In the genomic region with DNA sequence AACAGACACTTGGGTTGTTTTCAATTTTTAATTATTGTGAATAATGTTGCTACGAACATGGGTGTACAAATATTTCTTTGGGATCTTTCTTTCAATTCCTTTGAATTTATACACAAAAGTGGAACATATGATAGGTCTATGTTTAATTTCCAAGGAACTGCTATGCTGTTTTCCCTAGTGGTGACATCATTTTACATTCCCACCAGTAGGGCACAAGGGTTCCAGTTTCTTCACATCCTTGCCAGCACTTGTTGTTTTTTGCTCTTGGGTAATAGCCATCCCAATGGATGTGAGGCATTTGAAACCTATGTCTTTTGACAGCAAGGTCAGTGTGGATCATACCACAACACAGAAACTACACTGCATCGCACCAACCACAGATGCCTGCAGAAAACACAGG, we compare ENCODE assay signal across 31 cellular contexts. TPM values are rescaled to one million over a fixed set of nuclear protein-coding genes. Genes with fewer than 3 reads are reported as not detected.
A peak's percentile ranks its signal among the peaks of the same experiment; 100 is the strongest.
DNase-seq lines count a peak whose midpoint lies in the region; ATAC-seq and TF ChIP-seq lines count a peak whose summit lies in the region.
"Had no signal": no experiment of that assay in that cellular context is flagged by ENCODE, and none has a peak within 500 bp of the region (broad histone marks: within the 10 kb centered on the region; RNA-seq: fewer than 3 reads in every experiment).

No MANE protein-coding gene starts in this region.

- 39% methylated on average over 2 of the region's 2 CpGs for WGBS in suprapubic skin

- BruUV-seq in MCF 10A (replicated peaks; lab: Mats Ljungman, UMichigan): no TSS peak

- H3K36me3 Mint-ChIP-seq in MCF 10A (ENCODE audit: insufficient read depth, unreplicated experiment) (peaks cover 5% of the 10 kb centered on the region), glutamatergic neuron (ENCODE audit: unreplicated experiment) (no peaks in the 10 kb centered on the region), type B pancreatic cell (no peaks in the 10 kb centered on the region), T-cell (no peaks in the 10 kb centered on the region)

- H3K4me3 Mint-ChIP-seq in MCF 10A (ENCODE audit: unreplicated experiment): no peak overlapping the region
- H3K4me3 Mint-ChIP-seq in glutamatergic neuron (ENCODE audit: unreplicated experiment): no peak overlapping the region
- H3K4me3 Mint-ChIP-seq in type B pancreatic cell: no peak overlapping the region
- H3K4me3 Mint-ChIP-seq in T-cell: no peak overlapping the region
- H3K4me3 Mint-ChIP-seq: activated CD4-positive, alpha-beta T cell treated with anti-CD3 and anti-CD28 coated beads, Interleukin-2, amount 10 ng/mL, durations not matched to agents 24 days and 14 days; activated T-cell treated with anti-CD3 and anti-CD28 coated beads, Interleukin-2, amount 50 U/mL, for 24 hours had no signal

- H3K27ac Mint-ChIP-seq in MCF 10A (ENCODE audit: low read depth, unreplicated experiment): no peak overlapping the region
- no peak overlapping the region for H3K27ac Mint-ChIP-seq in glutamatergic neuron (ENCODE audit: unreplicated experiment)
- H3K27ac Mint-ChIP-seq in type B pancreatic cell: no peak overlapping the region
- no peak overlapping the region for H3K27ac Mint-ChIP-seq in T-cell
- H3K27ac Mint-ChIP-seq: activated CD4-positive, alpha-beta T cell treated with anti-CD3 and anti-CD28 coated beads, Interleukin-2, amount 10 ng/mL, durations not matched to agents 24 days and 14 days; activated T-cell treated with anti-CD3 and anti-CD28 coated beads, Interleukin-2, amount 50 U/mL, for 24 hours; progenitor cell of endocrine pancreas had no signal

- no peak overlapping the region for H3K27ac ChIP-seq in breast epithelium
- H3K27ac ChIP-seq in brain microvascular endothelial cell: no peak overlapping the region
- H3K27ac ChIP-seq in suprapubic skin: no peak overlapping the region
- H3K27ac ChIP-seq: dorsolateral prefrontal cortex, heart left ventricle, HL-60, lower lobe of right lung, PC-9, sigmoid colon, VCaP had no signal

- H3K9me3 ChIP-seq in breast epithelium (no peaks in the 10 kb centered on the region), suprapubic skin (no peaks in the 10 kb centered on the region)
- H3K9me3 ChIP-seq: heart left ventricle, lower lobe of right lung, sigmoid colon had no signal

- H3K4me3 ChIP-seq in breast epithelium: no peak overlapping the region
- no peak overlapping the region for H3K4me3 ChIP-seq in brain microvascular endothelial cell (ENCODE audit: low read depth, low read length)
- no peak overlapping the region for H3K4me3 ChIP-seq in suprapubic skin
- H3K4me3 ChIP-seq: dorsolateral prefrontal cortex, heart left ventricle, lower lobe of right lung, PC-9, sigmoid colon had no signal

- TF ChIP-seq CTCF in MCF 10A (IDR thresholded peaks at IDR 0.05; ENCODE audit: unreplicated experiment) (no peak), breast epithelium (IDR thresholded peaks at IDR 0.05) (no peak), brain microvascular endothelial cell (IDR thresholded peaks at IDR 0.05; ENCODE audit: low read depth, low read length, missing control alignments) (peak; percentile 19), glutamatergic neuron (IDR thresholded peaks at IDR 0.05; ENCODE audit: partially characterized antibody, unreplicated experiment) (peak; percentile 23), type B pancreatic cell (conservative IDR thresholded peaks at IDR 0.05) (peak; percentile 24), suprapubic skin (IDR thresholded peaks at IDR 0.05) (no peak)

- CTCF ChIA-PET in MCF 10A (lab: Yijun Ruan, JAX): interaction anchor here (1.8 to 3.3 kb wide), 2 partner anchors 12 to 116 kb away, joined by 10 to 14 read pairs; no protein-coding TSS in a partner anchor
- CTCF ChIA-PET in T-cell (lab: Charles Lee): no interaction called here

- TF ChIP-seq POLR2A in breast epithelium (IDR thresholded peaks at IDR 0.05) (no peak), suprapubic skin (IDR thresholded peaks at IDR 0.05) (no peak)

- H3K9me3 Mint-ChIP-seq in MCF 10A (ENCODE audit: unreplicated experiment): no peaks in the 10 kb centered on the region
- H3K9me3 Mint-ChIP-seq in glutamatergic neuron (ENCODE audit: unreplicated experiment): peaks cover 1% of the 10 kb centered on the region
- no peaks in the 10 kb centered on the region for H3K9me3 Mint-ChIP-seq in type B pancreatic cell
- no peaks in the 10 kb centered on the region for H3K9me3 Mint-ChIP-seq in T-cell
- H3K9me3 Mint-ChIP-seq: activated CD4-positive, alpha-beta T cell treated with anti-CD3 and anti-CD28 coated beads, Interleukin-2, amount 10 ng/mL, durations not matched to agents 24 days and 14 days; activated T-cell treated with anti-CD3 and anti-CD28 coated beads, Interleukin-2, amount 50 U/mL, for 24 hours had no signal

- TF ChIP-seq EP300 in suprapubic skin (IDR thresholded peaks at IDR 0.05): no peak

- no peaks in the 10 kb centered on the region for H3K27me3 Mint-ChIP-seq in MCF 10A (ENCODE audit: insufficient read depth, unreplicated experiment)
- peaks cover 2% of the 10 kb centered on the region for H3K27me3 Mint-ChIP-seq in glutamatergic neuron (ENCODE audit: unreplicated experiment)
- H3K27me3 Mint-ChIP-seq in type B pancreatic cell: peaks cover 26% of the 10 kb centered on the region
- peaks cover 26 to 30% of the 10 kb centered on the region in 2 donors for H3K27me3 Mint-ChIP-seq in T-cell

- H3K27me3 ChIP-seq in breast epithelium (peaks cover 0 to 5% of the 10 kb centered on the region in 2 donors), brain microvascular endothelial cell (replicated peaks) (no peaks in the 10 kb centered on the region), suprapubic skin (peaks cover 10% of the 10 kb centered on the region)
- H3K27me3 ChIP-seq: sigmoid colon had no signal

- ATAC-seq in HG02852 (IDR thresholded peaks at IDR 0.05; ENCODE audit: unreplicated experiment) (no peak), T-cell (replicated peaks in 1 of 4) (no peak)
- ATAC-seq: heart left ventricle, lower lobe of right lung had no signal

- DNase-seq in MCF 10A (ENCODE audit: unreplicated experiment) (peak; percentile 26), breast epithelium (ENCODE audit: low spot score in 2 of 2) (no peak), brain microvascular endothelial cell (no peak), glutamatergic neuron (no peak), type B pancreatic cell (ENCODE audit: extremely low spot score, unreplicated experiment) (no peak), T-cell (no peak), suprapubic skin (ENCODE audit: low spot score in 2 of 2) (no peak)
- DNase-seq: activated CD4-positive, alpha-beta T cell treated with anti-CD3 and anti-CD28 coated beads, Interleukin-2, amount 10 ng/mL, durations not matched to agents 24 days and 14 days; activated gamma-delta T cell; activated T-cell treated with anti-CD3 and anti-CD28 coated beads, Interleukin-2, amount 50 U/mL, for 24 hours; AML-193; cerebellar nuclear complex; DMS153; dorsolateral prefrontal cortex; H7; heart left ventricle; lower lobe of right lung; NCI-H1694 treated with DMSO at 0.1 percent for 48 hours; NCI-H2171; NCI-H510A; NK-92 treated with Interleukin-12 subunit alpha and Interleukin-12 subunit beta, amount 100 ng/mL, for 24 hours; PC-9; Right ventricle myocardium superior; sigmoid colon; stimulated activated naive CD4-positive, alpha-beta T cell had no signal

- POLR2A ChIA-PET in MCF 10A (lab: Yijun Ruan, JAX): no interaction called here
- POLR2A ChIA-PET in T-cell (lab: Charles Lee): no interaction called here

- no peaks in the 10 kb centered on the region for H3K4me1 Mint-ChIP-seq in MCF 10A (ENCODE audit: insufficient read depth, unreplicated experiment)
- H3K4me1 Mint-ChIP-seq in glutamatergic neuron (ENCODE audit: low read depth, unreplicated experiment): peaks cover 21% of the 10 kb centered on the region
- H3K4me1 Mint-ChIP-seq in type B pancreatic cell (ENCODE audit: unreplicated experiment): no peaks in the 10 kb centered on the region
- H3K4me1 Mint-ChIP-seq in T-cell: no peaks in the 10 kb centered on the region

- no peaks in the 10 kb centered on the region for H3K36me3 ChIP-seq in breast epithelium
- no peaks in the 10 kb centered on the region for H3K36me3 ChIP-seq in brain microvascular endothelial cell (replicated peaks)
- H3K36me3 ChIP-seq in suprapubic skin: no peaks in the 10 kb centered on the region
- H3K36me3 ChIP-seq: heart left ventricle, lower lobe of right lung, sigmoid colon had no signal

- in situ Hi-C loops in brain microvascular endothelial cell (cut with HindIII; ENCODE audit: low pct_ligation_motif_present, low sequenced_read_pairs): no loop called here

- H3K4me1 ChIP-seq in breast epithelium (no peaks in the 10 kb centered on the region), suprapubic skin (no peaks in the 10 kb centered on the region)
- H3K4me1 ChIP-seq: heart left ventricle, lower lobe of right lung, sigmoid colon had no signal

- intact Hi-C loops in MCF 10A (cut with micrococcal nuclease) (no loop called here), breast epithelium (cut with DNase I; ENCODE audit: low total_unique reads) (no loop called here)

RNA-seq across cellular contexts. Expression of gene SCN3B, which starts 41.8 kb away (rescaled TPM):
- 1.2 and 3.3 TPM in 2 replicates for total RNA-seq in MCF 10A (2022)
- 1 to 10 TPM; 1.9 to 2.6 (median 1.9) TPM for total RNA-seq in breast epithelium
- 118 TPM for total RNA-seq in glutamatergic neuron (ENCODE audit: unreplicated experiment)
- total RNA-seq in type B pancreatic cell (ENCODE audit: low replicate concordance): 2.5 and 4.4 TPM in 2 replicates
- total RNA-seq in T-cell: not detected
- 1 to 10 TPM in 2 of 4 donors, under 1 TPM in 2; 0.42 to 1.9 (median 0.98) TPM for total RNA-seq in suprapubic skin
- total RNA-seq: activated CD4-positive, alpha-beta T cell treated with anti-CD3 and anti-CD28 coated beads, Interleukin-2, amount 10 ng/mL, durations not matched to agents 24 days and 14 days; G401; PC-9 had no signal

RNA-seq across cellular contexts. Expression of gene ZNF202, which starts 45.3 kb away (rescaled TPM):
- total RNA-seq in MCF 10A (2022): 15.6 and 22.1 TPM in 2 replicates
- total RNA-seq in breast epithelium: 10 to 100 TPM in 2 of 3 donors, 1 to 10 TPM in 1; 7.0 to 12.9 (median 12.1) TPM
- 18.2 TPM for total RNA-seq in glutamatergic neuron (ENCODE audit: unreplicated experiment)
- total RNA-seq in type B pancreatic cell (ENCODE audit: low replicate concordance): 16.2 and 20.5 TPM in 2 replicates
- 10 to 100 TPM in 4 of 5 donors, 1 to 10 TPM in 1; 9.5 to 22.6 (median 21.7) TPM for total RNA-seq in T-cell
- 1 to 10 TPM; 6.8 to 9.2 (median 8.3) TPM for total RNA-seq in suprapubic skin

RNA-seq across cellular contexts. Expression of gene OR6X1, which starts 58.1 kb away (rescaled TPM):
- total RNA-seq in MCF 10A (2022) (not detected in 2 replicates), breast epithelium (not detected), glutamatergic neuron (ENCODE audit: unreplicated experiment) (not detected), type B pancreatic cell (ENCODE audit: low replicate concordance) (not detected in 2 replicates), T-cell (not detected), suprapubic skin (not detected)
- total RNA-seq: A172; activated CD4-positive, alpha-beta T cell treated with anti-CD3 and anti-CD28 coated beads, Interleukin-2, amount 10 ng/mL, durations not matched to agents 24 days and 14 days; dorsolateral prefrontal cortex; G401; H7; heart left ventricle; lower lobe of right lung; PC-9; progenitor cell of endocrine pancreas; Right ventricle myocardium superior; sigmoid colon had no signal

Comparison
In these comparisons a context has a peak if more than half of its experiments do, and no peak if none do; other contexts are left out.
1. CTCF ChIP-seq: peak in brain microvascular endothelial cell (single experiment), glutamatergic neuron (single experiment) and type B pancreatic cell (single experiment); none in MCF 10A (single experiment), breast epithelium (0 of 3) and suprapubic skin (0 of 2).
2. RNA of gene SCN3B, which starts 41.8 kb away (total RNA-seq): 118 TPM in glutamatergic neuron (single experiment); 2.5 to 4.4 TPM in type B pancreatic cell, 1.9 to 2.6 TPM in breast epithelium, 0.42 to 1.9 TPM in suprapubic skin, 1.2 to 3.3 TPM in MCF 10A and not detected in T-cell; every median in the first group is over 10 times any median in the second.